Comparison of ENCODE assay signal across 16 cellular contexts in genomic region chr5:151708126-151708525, GRCh38. TPM values are rescaled to one million over a fixed set of nuclear protein-coding genes. Genes with fewer than 3 reads are reported as not detected.
A peak's percentile ranks its signal among the peaks of the same experiment; 100 is the strongest.
DNase-seq lines count a peak whose midpoint lies in the region; ATAC-seq, FAIRE-seq and TF ChIP-seq lines count a peak whose summit lies in the region.
"Had no signal": no experiment of that assay in that cellular context is flagged by ENCODE, and none has a peak within 500 bp of the region (broad histone marks: within the 10 kb centered on the region; RNA-seq: fewer than 3 reads in every experiment).

No MANE protein-coding gene starts in this region.

- no TSS peak for BruUV-seq in PC-3 (replicated peaks; lab: Mats Ljungman, UMichigan)

- H3K4me1 ChIP-seq in PC-3 (ENCODE audit: insufficient read depth, low read length), result no peaks in the 10 kb centered on the region
- no peaks in the 10 kb centered on the region for H3K4me1 ChIP-seq in H1 (replicated peaks in 1 of 4; ENCODE audit: control insufficient read depth in 3 of 4, insufficient read depth in 4 of 4, low read length in 3 of 4)
- no peaks in the 10 kb centered on the region for H3K4me1 ChIP-seq in thyroid gland
- H3K4me1 ChIP-seq: sigmoid colon had no signal

- POLR2A ChIA-PET in PC-3 (lab: Charles Lee; ENCODE audit: unreplicated experiment), result no interaction called here
- POLR2A ChIA-PET in H1 (lab: Charles Lee; ENCODE audit: partially characterized antibody), result interaction anchor here (1.0 to 1.9 kb wide), 5 partner anchors 9 to 64 kb away, joined by 3 to 8 read pairs (median 3); partner anchors contain the start of gene SPARC

- H3K4me2 ChIP-seq in PC-3 (ENCODE audit: low read length), result no peak overlapping the region
- H3K4me2 ChIP-seq in H1 (ENCODE audit: insufficient read depth in 1 of 2, low read depth in 2 of 2, low read length in 2 of 2), result no peak overlapping the region

- CTCF ChIA-PET in PC-3 (lab: Charles Lee), result no interaction called here
- CTCF ChIA-PET in H1 (lab: Charles Lee; ENCODE audit: partially characterized antibody), result interaction anchor here (0.9 to 6.3 kb wide), 9 partner anchors 12 to 56 kb away, joined by 3 to 53 read pairs (median 7); no protein-coding TSS in a partner anchor

- no peak for TF ChIP-seq RAD21 in H1 (IDR thresholded peaks at IDR 0.05 in 1 of 2, conservative IDR thresholded peaks at IDR 0.05 in 1 of 2; ENCODE audit: low read depth in 2 of 2, low read length in 2 of 2)

- H3K23ac ChIP-seq in H1 (ENCODE audit: insufficient read length), result no peak overlapping the region

- TF ChIP-seq POLR2A in H1 (IDR thresholded peaks at IDR 0.05; ENCODE audit: control extremely low read depth in 1 of 2, low read depth in 2 of 2, low read length in 2 of 2) (no peak), thyroid gland (IDR thresholded peaks at IDR 0.05) (no peak)

- no peak overlapping the region for H2BK120ac ChIP-seq in H1 (replicated peaks; ENCODE audit: low read depth, low read length)

- no peak overlapping the region for H3K18ac ChIP-seq in H1 (ENCODE audit: extremely low read depth, low read length)

- H2BK5ac ChIP-seq in H1 (ENCODE audit: low read depth, low read length), result no peak overlapping the region

- no peak overlapping the region for H4K91ac ChIP-seq in H1 (replicated peaks; ENCODE audit: insufficient read length, low read length)

- H2BK20ac ChIP-seq in H1 (ENCODE audit: low read length), result no peak overlapping the region

- H3K4me3 ChIP-seq in AG10803 (ENCODE audit: low read length) (no peak overlapping the region), PC-3 (ENCODE audit: low read length) (no peak overlapping the region), H1 (ENCODE audit: extremely low read depth in 1 of 4, insufficient read depth in 2 of 4, low read depth in 3 of 4, low read length in 4 of 4) (no peak overlapping the region), thyroid gland (replicated peaks in 1 of 3) (no peak overlapping the region)
- H3K4me3 ChIP-seq: sigmoid colon had no signal

- no peaks in the 10 kb centered on the region for H3F3A ChIP-seq in PC-3 (ENCODE audit: low read length, unreplicated experiment)

- no peaks in the 10 kb centered on the region for H3K79me2 ChIP-seq in PC-3 (ENCODE audit: low read length)
- no peaks in the 10 kb centered on the region for H3K79me2 ChIP-seq in H1 (ENCODE audit: control insufficient read depth in 1 of 2, insufficient read depth in 2 of 2, low read length in 2 of 2)

- H3K23me2 ChIP-seq in H1 (ENCODE audit: low read depth, low read length), result no peaks in the 10 kb centered on the region

- no peak overlapping the region for H3K56ac ChIP-seq in H1 (replicated peaks; ENCODE audit: insufficient read length, low read depth, low read length)

- no peak overlapping the region for H3K27ac ChIP-seq in PC-3 (ENCODE audit: low read length)
- H3K27ac ChIP-seq in H1 (ENCODE audit: low read depth, low read length), result no peak overlapping the region
- no peak overlapping the region for H3K27ac ChIP-seq in thyroid gland
- H3K27ac ChIP-seq: neutrophil had no signal

- peak; percentile 30 for DNase-seq in AG10803 (ENCODE audit: low read depth)
- peak; percentile 23 for DNase-seq in PC-3
- DNase-seq in H1 (ENCODE audit: low read depth in 1 of 2, low spot score in 2 of 2), result no peak
- DNase-seq in myocyte (ENCODE audit: low read depth), result peak; percentile 81
- DNase-seq in activated CD4-positive, alpha-beta T cell treated with anti-CD3 and anti-CD28 coated beads, Interleukin-2, amount 50 U/mL, for 4 hours, result no peak
- DNase-seq in pons (ENCODE audit: low spot score), result no peak
- no peak for DNase-seq in stimulated activated CD4-positive, alpha-beta T cell treated with anti-CD3 and anti-CD28 coated beads, Interleukin-4, amount 100 ng/mL, for 4 hours
- no peak for DNase-seq in thyroid gland
- DNase-seq: activated T-cell treated with anti-CD3 and anti-CD28 coated beads, Interleukin-2, amount 50 U/mL, for 72 hours; central memory CD4-positive, alpha-beta T cell; NCI-H1048; NK-92 treated with Interleukin-12 subunit alpha and Interleukin-12 subunit beta, amount 100 ng/mL, for 24 hours; SHP77; sigmoid colon had no signal

- no peak overlapping the region for H3K4ac ChIP-seq in H1 (replicated peaks; ENCODE audit: insufficient read length, low read depth, low read length)

- H2BK15ac ChIP-seq in H1 (ENCODE audit: low read length), result no peak overlapping the region

- no peak for TF ChIP-seq EP300 in H1 (IDR thresholded peaks at IDR 0.05; ENCODE audit: borderline replicate concordance in 1 of 2, low read depth in 2 of 2, low read length in 2 of 2)

- peak; percentile 71 for ATAC-seq in PC-3
- ATAC-seq: activated T-cell treated with anti-CD3 and anti-CD28 coated beads, Interleukin-2, amount 50 U/mL, for 72 hours; stimulated activated effector memory CD8-positive, alpha-beta T cell treated with anti-CD3 and anti-CD28 coated beads, Interleukin-12 subunit alpha, Interleukin-12 subunit beta, amount 100 ng/mL, for 72 hours had no signal

- H3K27me3 ChIP-seq in PC-3 (ENCODE audit: low read length) (no peaks in the 10 kb centered on the region), H1 (replicated peaks in 1 of 4; ENCODE audit: control insufficient read depth in 3 of 4, extremely low read depth in 1 of 4, insufficient read depth in 3 of 4, low read length in 3 of 4) (peaks cover 0 to 1% (median 0%) of the 10 kb centered on the region in 4 experiments; a peak in 1 of 7 replicates), thyroid gland (no peaks in the 10 kb centered on the region)
- H3K27me3 ChIP-seq: neutrophil, sigmoid colon had no signal

- H3K9me3 ChIP-seq in PC-3 (ENCODE audit: low read length) (no peaks in the 10 kb centered on the region), H1 (ENCODE audit: insufficient read depth in 2 of 2, low read depth in 1 of 2, low read length in 1 of 2) (no peaks in the 10 kb centered on the region), thyroid gland (no peaks in the 10 kb centered on the region)
- H3K9me3 ChIP-seq: neutrophil, sigmoid colon had no signal

- H2AFZ ChIP-seq in PC-3 (ENCODE audit: low read length) (no peak overlapping the region), H1 (ENCODE audit: low read length) (0 out of 2 replicates have a peak overlapping the region, but pooled peaks have one; percentile 29)

- no peak overlapping the region for H3K14ac ChIP-seq in H1 (ENCODE audit: insufficient read length)

- H3K36me3 ChIP-seq in PC-3 (ENCODE audit: low read depth, low read length), result no peaks in the 10 kb centered on the region
- no peaks in the 10 kb centered on the region for H3K36me3 ChIP-seq in H1 (ENCODE audit: control insufficient read depth in 2 of 4, insufficient read depth in 4 of 4, low read length in 3 of 4)
- H3K36me3 ChIP-seq in thyroid gland, result no peaks in the 10 kb centered on the region
- H3K36me3 ChIP-seq: neutrophil, sigmoid colon had no signal

- H2BK12ac ChIP-seq in H1 (ENCODE audit: low read depth, low read length), result no peak overlapping the region

- H3K9me2 ChIP-seq in PC-3 (replicated peaks; ENCODE audit: low read length), result no peaks in the 10 kb centered on the region

- H3K9ac ChIP-seq in PC-3 (ENCODE audit: low read length), result no peak overlapping the region
- H3K9ac ChIP-seq in H1 (replicated peaks in 1 of 4; ENCODE audit: extremely low read depth in 1 of 4, low read depth in 3 of 4, low read length in 3 of 4), result no peak overlapping the region

- H4K5ac ChIP-seq in H1 (ENCODE audit: insufficient read length, low read depth, low read length), result no peak overlapping the region

- no peaks in the 10 kb centered on the region for H3K79me1 ChIP-seq in H1 (ENCODE audit: low read depth, low read length)

- FAIRE-seq in H1 (lab: Jason Lieb, UNC), result no peak

- H4K8ac ChIP-seq in H1 (ENCODE audit: extremely low read depth, insufficient read depth, low read length), result no peak overlapping the region

- intact Hi-C loops in PC-3 (cut with micrococcal nuclease) (no loop called here), thyroid gland (cut with DNase I) (no loop called here)

- H4K20me1 ChIP-seq in PC-3 (ENCODE audit: low read length) (no peaks in the 10 kb centered on the region), H1 (replicated peaks in 1 of 2; ENCODE audit: control insufficient read depth in 1 of 2, insufficient read depth in 2 of 2, low read length in 2 of 2) (no peaks in the 10 kb centered on the region)

- H2AK5ac ChIP-seq in H1 (ENCODE audit: low read depth, low read length), result no peak overlapping the region

- no peak for TF ChIP-seq CTCF in AG10803 (conservative IDR thresholded peaks at IDR 0.05; ENCODE audit: low read length)
- TF ChIP-seq CTCF in PC-3 (conservative IDR thresholded peaks at IDR 0.05; ENCODE audit: low read depth, low read length), result no peak
- no peak for TF ChIP-seq CTCF in H1 (IDR thresholded peaks at IDR 0.05; ENCODE audit: control extremely low read depth in 1 of 3, insufficient read depth in 1 of 3, low read depth in 1 of 3, low read length in 3 of 3)
- TF ChIP-seq CTCF in thyroid gland (IDR thresholded peaks at IDR 0.05), result no peak

TF ChIP-seq in H1, 55 proteins besides CTCF, POLR2A, EP300 and RAD21 (continues in another document):
- TF ChIP-seq ZNF274 (IDR thresholded peaks at IDR 0.05; ENCODE audit: borderline replicate concordance, extremely low read depth, low read length), result no peak

RNA-seq across cellular contexts. Expression of gene SPARC, which starts 21.4 kb away (rescaled TPM):
- 0.86 and 2.7 TPM in 2 replicates for total RNA-seq in PC-3 (2014; rRNA removed)
- 438 and 452 TPM in 2 replicates for total RNA-seq in H1 (2021; fragmentation: NEBNext Ultra II Directional; extraction: Animal tissue kit (Norgen Biotek cat#: 25700))
- polyA plus RNA-seq in H1 (2011; rRNA removed), result 375 and 434 TPM in 2 replicates
- polyA plus RNA-seq in H1 (2011; cell fraction: cytosol; rRNA removed), result 385 TPM
- 501 TPM for polyA plus RNA-seq in H1 (2011; cell fraction: nucleus; rRNA removed)
- 385 to 537 TPM (median 495 TPM) in 4 replicates for polyA plus RNA-seq in H1 (2012, experiment 1 of 2)
- polyA plus RNA-seq in H1 (2012, experiment 2 of 2), result 164 TPM
- polyA plus RNA-seq in H1 (2013, experiment 1 of 2), result 450 TPM
- polyA plus RNA-seq in H1 (2013, experiment 2 of 2), result 478 TPM
- 271 and 297 TPM in 2 replicates for polyA minus RNA-seq in H1 (2011; rRNA and poly(A)+ RNA removed)
- polyA minus RNA-seq in H1 (2011; cell fraction: cytosol; rRNA and poly(A)+ RNA removed), result 203 TPM
- polyA minus RNA-seq in H1 (2011; cell fraction: nucleus; rRNA and poly(A)+ RNA removed), result 95.3 TPM
- 4,412 and 4,598 TPM in 2 replicates for total RNA-seq in myocyte
- 20,698 TPM for polyA plus RNA-seq in myocyte (2012)
- total RNA-seq in thyroid gland, result 100 to 1,000 TPM; 302 to 327 (median 309) TPM
- total RNA-seq: activated T-cell treated with anti-CD3 and anti-CD28 coated beads, Interleukin-2, amount 50 U/mL, for 72 hours had no signal

RNA-seq across cellular contexts. Expression of gene ATOX1, which starts 50.3 kb away (rescaled TPM):
- 81.4 and 122 TPM in 2 replicates for total RNA-seq in PC-3 (2014; rRNA removed)
- 77.9 and 79.9 TPM in 2 replicates for total RNA-seq in H1 (2021; fragmentation: NEBNext Ultra II Directional; extraction: Animal tissue kit (Norgen Biotek cat#: 25700))
- polyA plus RNA-seq in H1 (2011; rRNA removed), result 232 and 249 TPM in 2 replicates
- 197 TPM for polyA plus RNA-seq in H1 (2011; cell fraction: cytosol; rRNA removed)
- 95.2 TPM for polyA plus RNA-seq in H1 (2011; cell fraction: nucleus; rRNA removed)
- 110 to 175 TPM (median 169 TPM) in 4 replicates for polyA plus RNA-seq in H1 (2012, experiment 1 of 2)
- 332 TPM for polyA plus RNA-seq in H1 (2012, experiment 2 of 2)
- 137 TPM for polyA plus RNA-seq in H1 (2013, experiment 1 of 2)
- polyA plus RNA-seq in H1 (2013, experiment 2 of 2), result 153 TPM
- polyA minus RNA-seq in H1 (2011; rRNA and poly(A)+ RNA removed), result 68.1 and 82.4 TPM in 2 replicates
- 33.2 TPM for polyA minus RNA-seq in H1 (2011; cell fraction: cytosol; rRNA and poly(A)+ RNA removed)
- polyA minus RNA-seq in H1 (2011; cell fraction: nucleus; rRNA and poly(A)+ RNA removed), result 40.2 TPM
- total RNA-seq in myocyte, result 43.8 and 55.9 TPM in 2 replicates
- 270 TPM for polyA plus RNA-seq in myocyte (2012)
- total RNA-seq in thyroid gland, result 100 to 1,000 TPM in 3 of 4 donors, 10 to 100 TPM in 1; 73.4 to 236 (median 157) TPM

Comparison
In these comparisons a context has a peak if more than half of its experiments do, and no peak if none do; other contexts are left out.
1. DNase-seq: peak in AG10803 (single experiment), PC-3 (single experiment) and myocyte (single experiment); none in H1 (0 of 2), activated CD4-positive, alpha-beta T cell treated with anti-CD3 and anti-CD28 coated beads, Interleukin-2, amount 50 U/mL, for 4 hours (0 of 2), pons (single experiment), stimulated activated CD4-positive, alpha-beta T cell treated with anti-CD3 and anti-CD28 coated beads, Interleukin-4, amount 100 ng/mL, for 4 hours (0 of 2) and thyroid gland (0 of 2).
2. RNA of gene SPARC, which starts 21.4 kb away (total RNA-seq): 4,412 to 4,598 TPM in myocyte, 438 to 452 TPM in H1 and 302 to 327 TPM in thyroid gland; 0.86 to 2.7 TPM in PC-3; every median in the first group is over 10 times any median in the second.